21 cellular contexts compared by ENCODE assay signal in genomic region chr17:5861246-5861645, GRCh38.
"Had no signal": no experiment of that assay in that cellular context is flagged by ENCODE, and none has a peak within 500 bp of the region (broad histone marks: within the 10 kb centered on the region; RNA-seq: fewer than 3 reads in every experiment).

No MANE protein-coding gene starts in this region.

- H3K9me3 ChIP-seq: colonic mucosa, esophagus squamous epithelium, gastrocnemius medialis, heart right ventricle, left lung had no signal

- H3K4me3 Mint-ChIP-seq: memory B cell had no signal

- DNase-seq: colonic mucosa; dorsolateral prefrontal cortex; effector CD4-positive, alpha-beta T cell; effector memory CD4-positive, alpha-beta T cell; erythroblast; esophagus squamous epithelium; foreskin fibroblast; foreskin melanocyte; gastrocnemius medialis; glutamatergic neuron; heart right ventricle; hippocampal formation; left cardiac atrium; left lung; left ventricle myocardium superior; mammary epithelial cell; mesendoderm; midbrain had no signal

- H3K9me3 Mint-ChIP-seq: memory B cell had no signal

- H3K27me3 Mint-ChIP-seq: memory B cell had no signal

- ATAC-seq: esophagus mucosa, gastrocnemius medialis, heart right ventricle, left cardiac atrium, left lung, left ventricle myocardium superior had no signal

- H3K27ac ChIP-seq: colonic mucosa, dorsolateral prefrontal cortex, esophagus squamous epithelium, gastrocnemius medialis, heart right ventricle, left lung had no signal

- H3K4me1 Mint-ChIP-seq: memory B cell had no signal

- H3K36me3 ChIP-seq: colonic mucosa, esophagus squamous epithelium, gastrocnemius medialis, heart right ventricle, left lung had no signal

- H3K4me3 ChIP-seq: colonic mucosa, dorsolateral prefrontal cortex, esophagus squamous epithelium, gastrocnemius medialis, heart right ventricle, left lung, lung had no signal

- H3K36me3 Mint-ChIP-seq: memory B cell had no signal

- H3K4me1 ChIP-seq: colonic mucosa, esophagus squamous epithelium, left lung had no signal

- H3K27ac Mint-ChIP-seq: memory B cell had no signal

- H3K27me3 ChIP-seq: colonic mucosa, dorsolateral prefrontal cortex, esophagus squamous epithelium, gastrocnemius medialis, heart right ventricle, left lung had no signal
